ENCODE assay signal across 16 cellular contexts in the genomic region with DNA sequence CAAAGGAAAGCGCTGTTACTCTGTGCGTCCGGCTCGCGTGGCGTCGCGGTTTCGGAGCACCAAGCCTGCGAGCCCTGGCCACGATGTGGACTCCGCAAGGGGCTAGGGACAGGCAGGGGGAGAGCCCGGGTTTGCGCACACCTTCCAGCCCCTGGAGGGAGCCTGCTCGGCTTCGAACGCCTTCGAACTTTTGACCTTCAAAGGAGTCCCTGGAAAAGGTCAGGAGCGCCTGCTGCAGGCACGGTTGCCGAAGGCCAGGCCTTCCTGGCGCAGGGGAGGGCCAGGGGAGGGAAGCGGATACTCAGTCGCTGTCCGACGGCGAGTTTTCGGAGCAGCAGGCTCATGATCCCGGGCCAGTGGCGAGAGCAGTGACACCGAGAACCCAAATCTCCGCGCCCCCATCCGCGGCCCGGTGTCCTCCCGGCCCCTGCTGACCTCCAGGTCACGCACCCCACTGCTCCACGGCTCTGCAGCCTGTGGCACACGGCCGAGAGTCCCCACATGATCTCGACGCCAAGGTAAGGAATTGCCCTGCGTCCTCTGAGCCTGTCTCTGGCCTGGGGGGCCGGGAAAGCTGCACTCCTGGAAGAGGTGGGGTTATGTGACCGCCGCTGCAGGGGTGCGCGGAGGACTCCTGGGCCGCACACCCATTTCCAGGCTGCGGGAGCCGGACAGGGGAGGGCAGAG. TPM values are rescaled to one million over a fixed set of nuclear protein-coding genes. Genes with fewer than 3 reads are reported as not detected.
DNase-seq lines count a peak whose midpoint lies in the region; ATAC-seq, FAIRE-seq and TF ChIP-seq lines count a peak whose summit lies in the region.
"Had no signal": no experiment of that assay in that cellular context is flagged by ENCODE, and none has a peak within 500 bp of the region (broad histone marks: within the 10 kb centered on the region; RNA-seq: fewer than 3 reads in every experiment).

No MANE protein-coding gene starts in this region.

- H3K36me3 ChIP-seq in mammary epithelial cell (ENCODE audit: insufficient read depth, low read length) (no peaks in the 10 kb centered on the region), kidney epithelial cell (ENCODE audit: control insufficient read depth, insufficient read depth, low read length) (no peaks in the 10 kb centered on the region), suprapubic skin (no peaks in the 10 kb centered on the region)
- H3K36me3 ChIP-seq: upper lobe of left lung, WERI-Rb-1 had no signal

- FAIRE-seq in GM19239 (lab: Jason Lieb, UNC) = no peak

- in situ Hi-C loops in mammary epithelial cell (cut with MboI; ENCODE audit: low sequenced_read_pairs in 2 of 2) = no loop called here

- no peaks in the 10 kb centered on the region for H3K9me3 ChIP-seq in mammary epithelial cell (replicated peaks; ENCODE audit: insufficient read depth, low read length)
- no peaks in the 10 kb centered on the region for H3K9me3 ChIP-seq in T-helper 17 cell (ENCODE audit: control insufficient read depth, low read length, poor library complexity, severe bottlenecking)
- no peaks in the 10 kb centered on the region for H3K9me3 ChIP-seq in suprapubic skin
- H3K9me3 ChIP-seq: upper lobe of left lung had no signal

- intact Hi-C loops in MCF 10A (cut with micrococcal nuclease) = loop anchor here (2.0 kb wide), 1 partner anchor 67 kb away; no protein-coding TSS in a partner anchor
- intact Hi-C loops in mammary epithelial cell (cut with micrococcal nuclease) = no loop called here

- no peaks in the 10 kb centered on the region for H3K36me3 Mint-ChIP-seq in MCF 10A (ENCODE audit: insufficient read depth, unreplicated experiment)
- H3K36me3 Mint-ChIP-seq in T-helper 17 cell (ENCODE audit: low read depth) = peaks cover 7% of the 10 kb centered on the region
- H3K36me3 Mint-ChIP-seq: mesothelial cell of epicardium had no signal

- no peak overlapping the region for H3K4me2 ChIP-seq in mammary epithelial cell (ENCODE audit: insufficient read depth, low read depth, low read length)

- H3K27me3 ChIP-seq in mammary epithelial cell (ENCODE audit: insufficient read depth, low read length) (peaks cover 93% of the 10 kb centered on the region), kidney epithelial cell (ENCODE audit: control insufficient read depth, insufficient read depth, low read length) (peaks cover 98% of the 10 kb centered on the region), suprapubic skin (peaks cover 100% of the 10 kb centered on the region)

- H2AFZ ChIP-seq in mammary epithelial cell (ENCODE audit: low read depth, low read length) = no peak overlapping the region

- H4K20me1 ChIP-seq in mammary epithelial cell (ENCODE audit: insufficient read depth, low read length) = peaks cover 4% of the 10 kb centered on the region

- H3K27ac ChIP-seq in mammary epithelial cell (ENCODE audit: insufficient read depth, low read depth, low read length) = no peak overlapping the region
- no peak overlapping the region for H3K27ac ChIP-seq in suprapubic skin
- H3K27ac ChIP-seq: SK-N-MC, upper lobe of left lung, WERI-Rb-1 had no signal

- BruUV-seq in MCF 10A (replicated peaks; lab: Mats Ljungman, UMichigan) (no TSS peak), mammary epithelial cell (replicated peaks; lab: Mats Ljungman, UMichigan) (no TSS peak)

- no peak overlapping the region for H3K4me3 ChIP-seq in mammary epithelial cell (replicated peaks in 1 of 3; ENCODE audit: insufficient read depth in 1 of 3, low read depth in 2 of 3, low read length in 3 of 3)
- peak overlapping the region; percentile 54 for H3K4me3 ChIP-seq in kidney epithelial cell (ENCODE audit: low read depth, low read length)
- H3K4me3 ChIP-seq in suprapubic skin = peak overlapping the region; percentile 55

- no peaks in the 10 kb centered on the region for H3K79me2 ChIP-seq in mammary epithelial cell (ENCODE audit: insufficient read depth, low read length)

- POLR2A ChIA-PET in MCF 10A (lab: Yijun Ruan, JAX) = interaction anchor here (0.6 to 1.2 kb wide), 2 partner anchors 11 to 541 kb away, joined by 3 to 4 read pairs; no protein-coding TSS in a partner anchor

- H3K4me1 Mint-ChIP-seq in MCF 10A (ENCODE audit: insufficient read depth, unreplicated experiment) (peaks cover 11% of the 10 kb centered on the region), T-helper 17 cell (peaks cover 15% of the 10 kb centered on the region)

- TF ChIP-seq CTCF in MCF 10A (IDR thresholded peaks at IDR 0.05; ENCODE audit: unreplicated experiment) (no peak), mammary epithelial cell (conservative IDR thresholded peaks at IDR 0.05 in 1 of 2, IDR thresholded peaks at IDR 0.05 in 1 of 2; ENCODE audit: extremely low read depth in 1 of 2, insufficient read depth in 1 of 2, low read depth in 1 of 2, low read length in 2 of 2) (no peak), kidney epithelial cell (IDR thresholded peaks at IDR 0.05; ENCODE audit: insufficient read depth, low read length, poor library complexity, severe bottlenecking) (no peak), suprapubic skin (IDR thresholded peaks at IDR 0.05) (no peak), omental fat pad (IDR thresholded peaks at IDR 0.05) (no peak)

- no peak overlapping the region for H3K9ac ChIP-seq in mammary epithelial cell (ENCODE audit: insufficient read depth, low read length)

- H3K4me1 ChIP-seq in mammary epithelial cell (ENCODE audit: insufficient read depth, low read length) = peaks cover 24% of the 10 kb centered on the region
- H3K4me1 ChIP-seq in suprapubic skin = peaks cover 71% of the 10 kb centered on the region

- H3K27ac Mint-ChIP-seq in MCF 10A (ENCODE audit: low read depth, unreplicated experiment) (peak overlapping the region; percentile 81), T-helper 17 cell (peak overlapping the region; percentile 53)
- H3K27ac Mint-ChIP-seq: mesothelial cell of epicardium had no signal

- DNase-seq in MCF 10A (ENCODE audit: unreplicated experiment) (no peak), mammary epithelial cell (no peak), T-helper 17 cell (no peak), kidney epithelial cell (ENCODE audit: low read depth) (no peak), suprapubic skin (ENCODE audit: low spot score in 2 of 2) (no peak), glomerular visceral epithelial cell (ENCODE audit: extremely low spot score) (no peak), GM19239 (ENCODE audit: insufficient read length, low spot score) (no peak), omental fat pad (ENCODE audit: low spot score) (no peak)
- DNase-seq: DMS53; MM.1S; NK-92 treated with Interleukin-12 subunit alpha and Interleukin-12 subunit beta, amount 100 ng/mL, for 24 hours had no signal

- WGBS in mammary epithelial cell (ENCODE audit: low coverage, missing lambda C conversion rate) = 19% methylated on average over 15 of the region's 52 CpGs
- 22% methylated on average over 9 of the region's 52 CpGs for WGBS in suprapubic skin

- TF ChIP-seq POLR2A in suprapubic skin (IDR thresholded peaks at IDR 0.05) = no peak

- H3K4me3 Mint-ChIP-seq in MCF 10A (ENCODE audit: unreplicated experiment) = peak overlapping the region; percentile 81
- no peak overlapping the region for H3K4me3 Mint-ChIP-seq in T-helper 17 cell
- H3K4me3 Mint-ChIP-seq: central memory CD8-positive, alpha-beta T cell; mesothelial cell of epicardium had no signal

- ATAC-seq in T-helper 17 cell = no peak
- no peak for ATAC-seq in omental fat pad (ENCODE audit: low FRiP score)

- TF ChIP-seq EP300 in suprapubic skin (IDR thresholded peaks at IDR 0.05) = no peak

- H3K27me3 Mint-ChIP-seq in MCF 10A (ENCODE audit: insufficient read depth, unreplicated experiment) = no peaks in the 10 kb centered on the region
- peaks cover 66% of the 10 kb centered on the region for H3K27me3 Mint-ChIP-seq in T-helper 17 cell

- dilution Hi-C loops in mammary epithelial cell (cut with HindIII; ENCODE audit: low sequenced_read_pairs) = no loop called here

- H3K9me3 Mint-ChIP-seq in MCF 10A (ENCODE audit: unreplicated experiment) = no peaks in the 10 kb centered on the region
- H3K9me3 Mint-ChIP-seq: central memory CD8-positive, alpha-beta T cell; mesothelial cell of epicardium had no signal

- CTCF ChIA-PET in MCF 10A (lab: Yijun Ruan, JAX) = interaction anchor here (1.2 to 1.5 kb wide), 2 partner anchors 67 kb away, joined by 3 to 7 read pairs; no protein-coding TSS in a partner anchor
- CTCF ChIA-PET in mammary epithelial cell (lab: Charles Lee; ENCODE audit: low non-redundant PET) = no interaction called here

RNA-seq across cellular contexts. Expression of a gene that starts 1.3 kb away (rescaled TPM):
- 11.2 and 14.4 TPM in 2 replicates for total RNA-seq in MCF 10A (2022)
- under 1 TPM in 1 of 2 donors, not detected in 1; under 0.01 TPM for total RNA-seq in mammary epithelial cell
- not detected for polyA plus RNA-seq in mammary epithelial cell
- not detected for polyA minus RNA-seq in mammary epithelial cell
- not detected for total RNA-seq in T-helper 17 cell
- 9.5 and 16.3 TPM in 2 replicates for total RNA-seq in kidney epithelial cell
- 1 to 10 TPM in 1 of 4 donors, not detected in 3; 1.2 TPM for total RNA-seq in suprapubic skin
- total RNA-seq in omental fat pad = 1 to 10 TPM in 1 of 4 donors, not detected in 3; 3.2 TPM
- total RNA-seq: mesothelial cell of epicardium had no signal

Comparison
In these comparisons a context has a peak if more than half of its experiments do, and no peak if none do; other contexts are left out.
1. H3K4me3 ChIP-seq: peak in kidney epithelial cell (single experiment) and suprapubic skin (single experiment); none in mammary epithelial cell (0 of 3).